1 cellular context compared by ENCODE assay signal in genomic region chr9:75101004-75101601, GRCh38.
TF ChIP-seq lines count a peak whose summit lies in the region.

No MANE protein-coding gene starts in this region.

TF ChIP-seq in SK-N-SH, 30 proteins besides CTCF, POLR2A, EP300 and RAD21 (continued from another document):
- TF ChIP-seq REST (IDR thresholded peaks at IDR 0.05; ENCODE audit: low read depth, low read length) = no peak
- TF ChIP-seq RXRA (IDR thresholded peaks at IDR 0.05; ENCODE audit: borderline replicate concordance, low read depth) = no peak
- no peak for TF ChIP-seq ZBTB33 (IDR thresholded peaks at IDR 0.05; ENCODE audit: borderline replicate concordance, low read depth)
- TF ChIP-seq FOXM1 (IDR thresholded peaks at IDR 0.05; ENCODE audit: low read depth) = no peak
- TF ChIP-seq FOXJ3 (CRISPR knock-in tag; IDR thresholded peaks at IDR 0.05) = no peak
- no peak for TF ChIP-seq PBX3 (IDR thresholded peaks at IDR 0.05)
- TF ChIP-seq ELF1 (IDR thresholded peaks at IDR 0.05) = no peak
- TF ChIP-seq TEAD4 (IDR thresholded peaks at IDR 0.05; ENCODE audit: borderline replicate concordance, insufficient read depth) = no peak
- TF ChIP-seq NRF1 (IDR thresholded peaks at IDR 0.05; ENCODE audit: low read depth, low read length) = no peak
- no peak for TF ChIP-seq FOSL2 (IDR thresholded peaks at IDR 0.05; ENCODE audit: borderline replicate concordance, low read depth)
- TF ChIP-seq GABPA (IDR thresholded peaks at IDR 0.05; ENCODE audit: low read depth) = no peak
- no peak for TF ChIP-seq POLR2AphosphoS5 (IDR thresholded peaks at IDR 0.05; ENCODE audit: low read depth, low read length)
- no peak for TF ChIP-seq IRF3 (IDR thresholded peaks at IDR 0.05; ENCODE audit: low read depth, low read length)
